23 cellular contexts compared by ENCODE assay signal in the genomic region with DNA sequence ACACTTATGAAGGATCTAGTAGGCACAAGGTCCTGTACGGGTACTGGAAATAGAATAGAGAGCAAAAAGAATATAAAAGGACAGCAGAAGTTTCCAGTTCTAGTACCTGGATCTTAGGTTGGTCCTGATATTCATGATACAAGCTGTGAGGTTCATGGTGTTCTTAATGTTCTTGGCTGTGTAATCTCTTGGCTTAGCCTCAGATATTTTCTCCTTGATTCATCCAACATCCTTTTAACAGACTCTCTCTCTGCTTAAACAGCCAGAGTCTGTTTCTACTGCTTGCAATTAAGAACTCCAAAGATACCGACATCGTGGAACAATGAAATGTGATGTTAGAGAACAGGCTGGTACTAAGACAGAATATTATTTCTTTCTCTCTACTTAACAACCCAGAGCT. TPM values are rescaled to one million over a fixed set of nuclear protein-coding genes. Genes with fewer than 3 reads are reported as not detected.
"Had no signal": no experiment of that assay in that cellular context is flagged by ENCODE, and none has a peak within 500 bp of the region (broad histone marks: within the 10 kb centered on the region; RNA-seq: fewer than 3 reads in every experiment).

No MANE protein-coding gene starts in this region.

- H3K36me3 Mint-ChIP-seq: activated naive CD8-positive, alpha-beta T cell treated with anti-CD3 and anti-CD28 coated beads for 36 hours; stimulated activated naive B cell treated with anti-CD40 and anti-IgM and Interleukin-4, amounts not matched to agents 10 μg/mL and 1 μg/mL and 100 μg/mL, for 72 hours had no signal

- H3K4me3 ChIP-seq: breast epithelium, colonic mucosa, gastroesophageal sphincter, sigmoid colon, thyroid gland had no signal

- H3K9me3 ChIP-seq: colonic mucosa, sigmoid colon, thyroid gland had no signal

- H3K27me3 ChIP-seq: breast epithelium, colonic mucosa, gastroesophageal sphincter, sigmoid colon, thyroid gland had no signal

- H3K36me3 ChIP-seq: breast epithelium, colonic mucosa, gastroesophageal sphincter, sigmoid colon, thyroid gland had no signal

- H3K4me1 ChIP-seq: breast epithelium, colonic mucosa, gastroesophageal sphincter, sigmoid colon, thyroid gland had no signal

- ATAC-seq: activated T-cell treated with anti-CD3 and anti-CD28 coated beads, Interleukin-2, amount 50 U/mL, for 4 hours; gastroesophageal sphincter; natural killer cell treated with Interleukin-12 subunit alpha and Interleukin-12 subunit beta and Interleukin-15 and Interleukin-18, amount 100 ng/mL, for 72 hours; stimulated activated naive B cell treated with anti-CD40 and anti-IgM and Interleukin-4, amounts not matched to agents 10 μg/mL and 1 μg/mL and 100 μg/mL, for 72 hours had no signal

- H3K27me3 Mint-ChIP-seq: activated naive CD8-positive, alpha-beta T cell treated with anti-CD3 and anti-CD28 coated beads for 36 hours; central memory CD8-positive, alpha-beta T cell; natural killer cell treated with Interleukin-12 subunit alpha and Interleukin-12 subunit beta and Interleukin-15 and Interleukin-18, amount 100 ng/mL, for 72 hours; progenitor cell of endocrine pancreas; stimulated activated naive B cell treated with anti-CD40 and anti-IgM and Interleukin-4, amounts not matched to agents 10 μg/mL and 1 μg/mL and 100 μg/mL, for 72 hours had no signal

- DNase-seq: activated CD4-positive, alpha-beta T cell treated with anti-CD3 and anti-CD28 coated beads for 1 hour; activated naive CD4-positive, alpha-beta T cell treated with Interleukin-2 at 50 U/mL for 16 hours; activated naive CD8-positive, alpha-beta T cell treated with anti-CD3 and anti-CD28 coated beads for 36 hours; activated T-cell treated with anti-CD3 and anti-CD28 coated beads, Interleukin-2, amount 50 U/mL, for 4 hours; colonic mucosa; head of caudate nucleus; hypothalamus; islet precursor cell; left cardiac atrium; midbrain; retina; sigmoid colon; stimulated activated CD4-positive, alpha-beta T cell treated with anti-CD3 and anti-CD28 coated beads, Interleukin-2, amount 100 ng/mL, for 48 hours; stimulated activated CD8-positive, alpha-beta memory T cell treated with anti-CD3 and anti-CD28 coated beads, Interleukin-4, amount 100 ng/mL, for 48 hours; stimulated activated naive B cell treated with anti-CD40 and anti-IgM and Interleukin-4, amounts not matched to agents 10 μg/mL and 1 μg/mL and 100 μg/mL, for 72 hours; T-helper 1 cell; T-helper 9 cell; thyroid gland had no signal

- H3K27ac Mint-ChIP-seq: activated naive CD8-positive, alpha-beta T cell treated with anti-CD3 and anti-CD28 coated beads for 36 hours; natural killer cell treated with Interleukin-12 subunit alpha and Interleukin-12 subunit beta and Interleukin-15 and Interleukin-18, amount 100 ng/mL, for 72 hours; progenitor cell of endocrine pancreas; stimulated activated naive B cell treated with anti-CD40 and anti-IgM and Interleukin-4, amounts not matched to agents 10 μg/mL and 1 μg/mL and 100 μg/mL, for 72 hours had no signal

- H3K27ac ChIP-seq: breast epithelium, colonic mucosa, gastroesophageal sphincter, sigmoid colon, thyroid gland had no signal

- H3K4me3 Mint-ChIP-seq: activated naive CD8-positive, alpha-beta T cell treated with anti-CD3 and anti-CD28 coated beads for 36 hours; activated T-cell treated with anti-CD3 and anti-CD28 coated beads, Interleukin-2, amount 50 U/mL, for 4 hours; central memory CD8-positive, alpha-beta T cell; natural killer cell treated with Interleukin-12 subunit alpha and Interleukin-12 subunit beta and Interleukin-15 and Interleukin-18, amount 100 ng/mL, for 72 hours; stimulated activated naive B cell treated with anti-CD40 and anti-IgM and Interleukin-4, amounts not matched to agents 10 μg/mL and 1 μg/mL and 100 μg/mL, for 72 hours had no signal

- H3K4me1 Mint-ChIP-seq: activated naive CD8-positive, alpha-beta T cell treated with anti-CD3 and anti-CD28 coated beads for 36 hours; central memory CD8-positive, alpha-beta T cell; stimulated activated naive B cell treated with anti-CD40 and anti-IgM and Interleukin-4, amounts not matched to agents 10 μg/mL and 1 μg/mL and 100 μg/mL, for 72 hours had no signal

RNA-seq across cellular contexts. Expression of a gene that starts 49.9 kb away (rescaled TPM):
- total RNA-seq: activated naive CD8-positive, alpha-beta T cell treated with anti-CD3 and anti-CD28 coated beads for 36 hours; activated T-cell treated with anti-CD3 and anti-CD28 coated beads, Interleukin-2, amount 50 U/mL, for 4 hours; natural killer cell treated with Interleukin-12 subunit alpha and Interleukin-12 subunit beta and Interleukin-15 and Interleukin-18, amount 100 ng/mL, for 72 hours had no signal
